ENCODE assay signal across 8 cellular contexts in genomic region chr16:88232401-88233258, GRCh38.
DNase-seq lines count a peak whose midpoint lies in the region; ATAC-seq, FAIRE-seq and TF ChIP-seq lines count a peak whose summit lies in the region.
"Not testable (repeated sequence)": the region's sequence is repeated elsewhere in the genome, so short reads cannot be mapped to it uniquely, and the experiment has no call there.

No MANE protein-coding gene starts in this region.

- TF ChIP-seq POLR2A in K562 (conservative IDR thresholded peaks at IDR 0.05); testis (IDR thresholded peaks at IDR 0.05): not testable (repeated sequence)

- WGBS in SK-N-SH (ENCODE audit: low lambda C conversion rate): 75% methylated on average over 11 of the region's 31 CpGs
- WGBS in K562 (ENCODE audit: insufficient coverage, low coverage, missing lambda C conversion rate): 62% methylated on average over 15 of the region's 31 CpGs
- WGBS in right cardiac atrium: 64% methylated on average over 31 of the region's 31 CpGs
- 92% methylated on average over 23 of the region's 31 CpGs for WGBS in mesenchymal stem cell
- WGBS in testis, 2 donors: 32 to 56% methylated on average over 11 to 31 of the region's 31 CpGs

- H4K20me1 ChIP-seq in SK-N-SH (ENCODE audit: insufficient read depth); K562 (replicated peaks; ENCODE audit: control insufficient read depth, insufficient read depth, low read length): not testable (repeated sequence)

- peak overlapping the region; percentile 93 to 100 for H2BK12ac ChIP-seq in mesenchymal stem cell (ENCODE audit: low read length in 2 of 2)

- not testable (repeated sequence) for FAIRE-seq in K562 (lab: Jason Lieb, UNC)

- H3K36me3 ChIP-seq in BE2C; SK-N-SH (replicated peaks in 1 of 2; ENCODE audit: control insufficient read depth in 1 of 2, insufficient read depth in 2 of 2, low read length in 1 of 2); K562 (ENCODE audit: control insufficient read depth, insufficient read depth, low read length); mesenchymal stem cell (ENCODE audit: control insufficient read depth in 1 of 2, insufficient read depth in 2 of 2, low read depth in 1 of 2, low read length in 2 of 2); parathyroid adenoma (ENCODE audit: control insufficient read depth, insufficient read depth, low read length); testis (ENCODE audit: low read depth, missing control alignments): not testable (repeated sequence)

- BruUV-seq in K562 (replicated peaks; lab: Mats Ljungman, UMichigan): not testable (repeated sequence)

- not testable (repeated sequence) for H2AFZ ChIP-seq in SK-N-SH (ENCODE audit: low read depth); K562 (ENCODE audit: low read depth, low read length); mesenchymal stem cell (ENCODE audit: low read depth, low read length)
- H2AFZ ChIP-seq in parathyroid adenoma: peak overlapping the region; percentile 5

- in situ Hi-C loops in K562 (cut with MboI): not testable (repeated sequence)

- TF ChIP-seq RAD21 in SK-N-SH (IDR thresholded peaks at IDR 0.05; ENCODE audit: low read length); K562 (CRISPR knock-in tag; conservative IDR thresholded peaks at IDR 0.05 in 1 of 2, IDR thresholded peaks at IDR 0.05 in 1 of 2): not testable (repeated sequence)

- H3K27me3 ChIP-seq in BE2C; SK-N-SH (ENCODE audit: insufficient read depth); K562 (ENCODE audit: control insufficient read depth in 2 of 2, insufficient read depth in 2 of 2, low read length in 2 of 2); right cardiac atrium (ENCODE audit: control insufficient read depth, insufficient read depth); mesenchymal stem cell (ENCODE audit: control insufficient read depth in 1 of 2, insufficient read depth in 1 of 2, low read length in 2 of 2); parathyroid adenoma (ENCODE audit: control insufficient read depth, insufficient read depth, low read length); testis: not testable (repeated sequence)

- not testable (repeated sequence) for H3K4me2 ChIP-seq in SK-N-SH; K562 (ENCODE audit: insufficient read depth, low read length); mesenchymal stem cell (ENCODE audit: low read length, poor library complexity, severe bottlenecking); parathyroid adenoma (ENCODE audit: low read length)

- H3F3A ChIP-seq in SK-N-SH (replicated peaks; ENCODE audit: insufficient read depth): not testable (repeated sequence)

- H3K4me3 ChIP-seq in BE2C (ENCODE audit: low read depth, low read length); SK-N-SH (ENCODE audit: low read depth in 2 of 2, low read length in 1 of 2); K562; fibroblast of villous mesenchyme (ENCODE audit: low read depth, low read length); right cardiac atrium (ENCODE audit: low read length); mesenchymal stem cell (ENCODE audit: insufficient read depth in 1 of 2, low read depth in 1 of 2, low read length in 2 of 2); parathyroid adenoma (ENCODE audit: low read depth, low read length); testis: not testable (repeated sequence)

- H2BK5ac ChIP-seq in mesenchymal stem cell (ENCODE audit: low read depth, low read length, poor library complexity, severe bottlenecking): not testable (repeated sequence)

- not testable (repeated sequence) for H2BK120ac ChIP-seq in mesenchymal stem cell (ENCODE audit: low read depth, low read length)

- not testable (repeated sequence) for H3K9me1 ChIP-seq in K562 (ENCODE audit: control insufficient read depth, insufficient read depth, low read length)

- not testable (repeated sequence) for H3K79me2 ChIP-seq in SK-N-SH (ENCODE audit: insufficient read depth); K562 (ENCODE audit: control insufficient read depth, insufficient read depth, low read length); parathyroid adenoma

- peak overlapping the region; percentile 35 to 87 for H3K4ac ChIP-seq in mesenchymal stem cell (ENCODE audit: low read depth in 1 of 2, low read length in 2 of 2)

- intact Hi-C loops in K562 (cut with micrococcal nuclease); right cardiac atrium (cut with DNase I); testis (cut with DNase I; ENCODE audit: low total_unique reads): not testable (repeated sequence)

- TF ChIP-seq CTCF in BE2C (IDR thresholded peaks at IDR 0.05; ENCODE audit: low read depth, low read length); SK-N-SH (IDR thresholded peaks at IDR 0.05); K562 (IDR thresholded peaks at IDR 0.05 in 2 of 3, conservative IDR thresholded peaks at IDR 0.05 in 1 of 3; ENCODE audit: insufficient read depth in 2 of 3, low read depth in 1 of 3, low read length in 3 of 3); fibroblast of villous mesenchyme (IDR thresholded peaks at IDR 0.05; ENCODE audit: insufficient read depth, low read depth, low read length); parathyroid adenoma (IDR thresholded peaks at IDR 0.05); testis (IDR thresholded peaks at IDR 0.05): not testable (repeated sequence)

- peak overlapping the region; percentile 94 for H2BK15ac ChIP-seq in mesenchymal stem cell (ENCODE audit: low read depth, poor library complexity, severe bottlenecking)

- H4K8ac ChIP-seq in mesenchymal stem cell (ENCODE audit: low read length): peak overlapping the region; percentile 41

- POLR2A ChIA-PET in SK-N-SH (lab: Yijun Ruan, JAX): not testable (repeated sequence)
- POLR2A ChIA-PET in K562 (lab: Yijun Ruan, JAX): interaction anchor here (1.2 kb wide), 1 partner anchor 36 kb away, joined by 3 read pairs; no protein-coding TSS in a partner anchor

- not testable (repeated sequence) for H3K9me2 ChIP-seq in SK-N-SH

- ATAC-seq in K562 (peak; percentile 13; the same call in 2 of the 3 replicates), right cardiac atrium (peak in 1 of 2 donors; percentile 6)

- H3K14ac ChIP-seq in mesenchymal stem cell (ENCODE audit: low read length in 2 of 2): peak overlapping the region in 1 of 2 experiments; percentile 84

- H3K27ac ChIP-seq in SK-N-SH (ENCODE audit: low read depth in 2 of 2, low read length in 1 of 2): peak overlapping the region in 1 of 2 experiments; percentile 92; a peak in 2 of 4 replicates
- H3K27ac ChIP-seq in K562 (ENCODE audit: extremely low read depth, low read depth, low read length); right cardiac atrium (ENCODE audit: low read length); mesenchymal stem cell (ENCODE audit: low read length, poor library complexity, severe bottlenecking); parathyroid adenoma: not testable (repeated sequence)
- peak overlapping the region in 1 of 2 donors; percentile 73 for H3K27ac ChIP-seq in testis

- TF ChIP-seq EP300 in SK-N-SH (IDR thresholded peaks at IDR 0.05; ENCODE audit: borderline replicate concordance in 1 of 2, low read depth in 1 of 2, low read length in 1 of 2): peak in 1 of 2 experiments; percentile 51; a peak in 2 of 4 replicates
- TF ChIP-seq EP300 in K562 (IDR thresholded peaks at IDR 0.05; ENCODE audit: low read length): not testable (repeated sequence)

- peak overlapping the region; percentile 93 for H4K91ac ChIP-seq in mesenchymal stem cell (ENCODE audit: low read length)

- H3K9ac ChIP-seq in SK-N-SH; K562 (ENCODE audit: insufficient read depth in 1 of 2, low read depth in 2 of 2, low read length in 2 of 2); mesenchymal stem cell (ENCODE audit: low read length); parathyroid adenoma: not testable (repeated sequence)

- H2AK5ac ChIP-seq in mesenchymal stem cell (ENCODE audit: low read length, severe bottlenecking): not testable (repeated sequence)

- H3K9me3 ChIP-seq in BE2C; SK-N-SH; K562 (replicated peaks; ENCODE audit: control insufficient read depth, insufficient read depth, low read depth, low read length); right cardiac atrium (ENCODE audit: control insufficient read depth, low read length); mesenchymal stem cell (ENCODE audit: control insufficient read depth, low read length); parathyroid adenoma (ENCODE audit: control insufficient read depth, low read length); testis: not testable (repeated sequence)

- CTCF ChIA-PET in SK-N-SH (lab: Yijun Ruan, JAX); K562 (lab: Yijun Ruan, JAX; ENCODE audit: low intra/inter-chr PET ratio): not testable (repeated sequence)

- H3K18ac ChIP-seq in mesenchymal stem cell (ENCODE audit: low read depth in 1 of 2, low read length in 2 of 2): peak overlapping the region; percentile 54 to 84

- peak; percentile 47 for DNase-seq in BE2C
- peak; percentile 78 for DNase-seq in SK-N-SH
- DNase-seq in K562 (ENCODE audit: extremely low read depth in 1 of 4, low spot score in 3 of 4); mesenchymal stem cell: not testable (repeated sequence)
- peak; percentile 37 for DNase-seq in fibroblast of villous mesenchyme (ENCODE audit: low read depth)
- peak in 2 of 3 donors; percentile 67 to 73 for DNase-seq in right cardiac atrium
- DNase-seq in testis: peak; percentile 76

- H3K23ac ChIP-seq in mesenchymal stem cell (ENCODE audit: low read length in 2 of 2): not testable (repeated sequence)

- H3K79me1 ChIP-seq in mesenchymal stem cell (replicated peaks; ENCODE audit: low read length, poor library complexity, severe bottlenecking): not testable (repeated sequence)

- not testable (repeated sequence) for H3K4me1 ChIP-seq in BE2C; right cardiac atrium (ENCODE audit: control insufficient read depth, insufficient read depth, low read length); parathyroid adenoma
- H3K4me1 ChIP-seq in SK-N-SH (ENCODE audit: control insufficient read depth in 1 of 2, insufficient read depth in 2 of 2, low read depth in 1 of 2, low read length in 1 of 2) (peaks cover 15 to 48% of the 10 kb centered on the region in 2 experiments; a peak in 3 of 4 replicates), K562 (replicated peaks in 1 of 2; ENCODE audit: control insufficient read depth in 2 of 2, insufficient read depth in 2 of 2, low read length in 2 of 2) (peaks cover 4 to 25% of the 10 kb centered on the region in 2 experiments; a peak in 4 of 5 replicates), mesenchymal stem cell (ENCODE audit: control insufficient read depth, insufficient read depth, low read depth, low read length) (peaks cover 11% of the 10 kb centered on the region), testis (peaks cover 35% of the 10 kb centered on the region)
